ENCODE assay signal across 10 cellular contexts in the genomic region with DNA sequence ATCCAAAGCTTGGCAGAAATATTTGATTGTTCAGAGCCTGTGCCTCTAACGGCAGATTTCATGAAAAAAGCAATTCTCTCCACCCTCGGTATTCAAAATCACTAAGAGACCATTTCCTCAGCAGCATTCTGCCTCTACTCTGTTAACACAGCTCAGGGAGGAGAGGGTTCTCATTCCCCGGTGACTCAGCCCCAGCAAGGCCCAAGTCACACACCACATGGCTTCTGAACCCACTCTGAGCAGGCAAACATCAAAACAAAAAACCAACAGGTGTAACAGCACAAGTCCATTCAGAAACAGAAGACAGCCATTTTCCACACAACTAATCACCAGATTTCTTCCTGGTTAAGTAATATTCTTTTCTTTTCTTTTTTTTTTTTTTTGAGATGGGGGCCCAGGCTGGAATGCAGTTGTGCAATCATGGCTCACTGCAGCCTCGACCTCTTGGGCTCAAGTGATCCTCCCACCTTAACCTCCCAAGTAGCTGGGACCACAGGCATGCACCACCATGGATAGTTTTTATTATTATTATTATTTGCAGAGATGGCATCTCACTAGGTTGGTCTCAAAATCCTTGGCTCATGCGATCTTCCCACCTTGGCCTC. TPM values are rescaled to one million over a fixed set of nuclear protein-coding genes. Genes with fewer than 3 reads are reported as not detected.
DNase-seq lines count a peak whose midpoint lies in the region; ATAC-seq, FAIRE-seq and TF ChIP-seq lines count a peak whose summit lies in the region.
"Had no signal": no experiment of that assay in that cellular context is flagged by ENCODE, and none has a peak within 500 bp of the region (broad histone marks: within the 10 kb centered on the region; RNA-seq: fewer than 3 reads in every experiment).

No MANE protein-coding gene starts in this region.

- DNase-seq in AG08395 (ENCODE audit: low spot score), result peak; percentile 64
- DNase-seq in H54 (ENCODE audit: insufficient read length, low spot score), result peak; percentile 69
- peak; percentile 76 for DNase-seq in activated CD8-positive, alpha-beta memory T cell treated with anti-CD3 and anti-CD28 coated beads, Interleukin-2, amount 10 ng/mL, durations not matched to agents 7 days and 5 days
- peak in 1 of 3 donors; percentile 44 for DNase-seq in immature natural killer cell
- DNase-seq in NOMO-1 (lab: John Stamatoyannopoulos, UW; ENCODE audit: unreplicated experiment in 2 of 2), result no peak
- no peak for DNase-seq in midbrain (lab: John Stamatoyannopoulos, UW)
- DNase-seq: heart left ventricle, NCI-H524 treated with DMSO at 0.1 percent for 48 hours had no signal

- H3K9me3 Mint-ChIP-seq in activated CD8-positive, alpha-beta memory T cell treated with anti-CD3 and anti-CD28 coated beads, Interleukin-2, amount 10 ng/mL, durations not matched to agents 7 days and 5 days (ENCODE audit: low read depth), result peaks cover 2% of the 10 kb centered on the region
- peaks cover 0 to 1% (median 0%) of the 10 kb centered on the region in 6 donors for H3K9me3 Mint-ChIP-seq in immature natural killer cell

- H3K27me3 Mint-ChIP-seq in activated CD8-positive, alpha-beta memory T cell treated with anti-CD3 and anti-CD28 coated beads, Interleukin-2, amount 10 ng/mL, durations not matched to agents 7 days and 5 days, result no peaks in the 10 kb centered on the region
- peaks cover 17 to 24% (median 20%) of the 10 kb centered on the region in 3 donors for H3K27me3 Mint-ChIP-seq in immature natural killer cell (ENCODE audit: low read depth in 3 of 3)

- ATAC-seq in activated CD8-positive, alpha-beta memory T cell treated with anti-CD3 and anti-CD28 coated beads, Interleukin-2, amount 10 ng/mL, durations not matched to agents 7 days and 5 days, result peak; percentile 47
- ATAC-seq in GM19455 (IDR thresholded peaks at IDR 0.05; ENCODE audit: unreplicated experiment) (no peak), GM19351 (IDR thresholded peaks at IDR 0.05; ENCODE audit: unreplicated experiment) (no peak)

- TF ChIP-seq POLR2A in H54 (IDR thresholded peaks at IDR 0.05; ENCODE audit: low read depth, low read length), result no peak

- no peak for FAIRE-seq in H54 (lab: Jason Lieb, UNC)

- H3K36me3 Mint-ChIP-seq in activated CD8-positive, alpha-beta memory T cell treated with anti-CD3 and anti-CD28 coated beads, Interleukin-2, amount 10 ng/mL, durations not matched to agents 7 days and 5 days, result peaks cover 15% of the 10 kb centered on the region
- H3K36me3 Mint-ChIP-seq in immature natural killer cell, result no peaks in the 10 kb centered on the region

- peak overlapping the region; percentile 69 for H3K4me3 Mint-ChIP-seq in activated CD8-positive, alpha-beta memory T cell treated with anti-CD3 and anti-CD28 coated beads, Interleukin-2, amount 10 ng/mL, durations not matched to agents 7 days and 5 days
- H3K4me3 Mint-ChIP-seq in immature natural killer cell, result peak overlapping the region; percentile 67 to 83 (median 77)

- peak overlapping the region; percentile 97 for H3K27ac Mint-ChIP-seq in activated CD8-positive, alpha-beta memory T cell treated with anti-CD3 and anti-CD28 coated beads, Interleukin-2, amount 10 ng/mL, durations not matched to agents 7 days and 5 days
- H3K27ac Mint-ChIP-seq in immature natural killer cell, result peak overlapping the region; percentile 91 to 97 (median 94)

- peaks cover 92% of the 10 kb centered on the region for H3K4me1 Mint-ChIP-seq in activated CD8-positive, alpha-beta memory T cell treated with anti-CD3 and anti-CD28 coated beads, Interleukin-2, amount 10 ng/mL, durations not matched to agents 7 days and 5 days
- H3K4me1 Mint-ChIP-seq in immature natural killer cell, result peaks cover 96 to 99% of the 10 kb centered on the region in 2 donors

- CTCF ChIA-PET in activated CD8-positive, alpha-beta memory T cell treated with anti-CD3 and anti-CD28 coated beads, Interleukin-2, amount 10 ng/mL, durations not matched to agents 7 days and 5 days (lab: Charles Lee), result interaction anchor here (0.6 to 2.9 kb wide), 13 partner anchors 10 to 183 kb away, joined by 3 to 17 read pairs (median 4); partner anchors contain the start of genes GFOD1, NOL7 and SIRT5

RNA-seq across cellular contexts. Expression of gene GFOD1, which starts 55.4 kb away (rescaled TPM):
- total RNA-seq in activated CD8-positive, alpha-beta memory T cell treated with anti-CD3 and anti-CD28 coated beads, Interleukin-2, amount 10 ng/mL, durations not matched to agents 7 days and 5 days, result 10 to 100 TPM; 10.6 to 11.6 TPM
- polyA plus RNA-seq in immature natural killer cell, result 10 to 100 TPM; 22.5 to 68.8 (median 49.3) TPM

Comparison
In these comparisons a context has a peak if more than half of its experiments do, and no peak if none do; other contexts are left out.
1. DNase-seq: peak in AG08395 (single experiment), H54 (single experiment) and activated CD8-positive, alpha-beta memory T cell treated with anti-CD3 and anti-CD28 coated beads, Interleukin-2, amount 10 ng/mL, durations not matched to agents 7 days and 5 days (single experiment); none in NOMO-1 (0 of 2) and midbrain (single experiment).